8 cellular contexts compared by ENCODE assay signal in the genomic region with DNA sequence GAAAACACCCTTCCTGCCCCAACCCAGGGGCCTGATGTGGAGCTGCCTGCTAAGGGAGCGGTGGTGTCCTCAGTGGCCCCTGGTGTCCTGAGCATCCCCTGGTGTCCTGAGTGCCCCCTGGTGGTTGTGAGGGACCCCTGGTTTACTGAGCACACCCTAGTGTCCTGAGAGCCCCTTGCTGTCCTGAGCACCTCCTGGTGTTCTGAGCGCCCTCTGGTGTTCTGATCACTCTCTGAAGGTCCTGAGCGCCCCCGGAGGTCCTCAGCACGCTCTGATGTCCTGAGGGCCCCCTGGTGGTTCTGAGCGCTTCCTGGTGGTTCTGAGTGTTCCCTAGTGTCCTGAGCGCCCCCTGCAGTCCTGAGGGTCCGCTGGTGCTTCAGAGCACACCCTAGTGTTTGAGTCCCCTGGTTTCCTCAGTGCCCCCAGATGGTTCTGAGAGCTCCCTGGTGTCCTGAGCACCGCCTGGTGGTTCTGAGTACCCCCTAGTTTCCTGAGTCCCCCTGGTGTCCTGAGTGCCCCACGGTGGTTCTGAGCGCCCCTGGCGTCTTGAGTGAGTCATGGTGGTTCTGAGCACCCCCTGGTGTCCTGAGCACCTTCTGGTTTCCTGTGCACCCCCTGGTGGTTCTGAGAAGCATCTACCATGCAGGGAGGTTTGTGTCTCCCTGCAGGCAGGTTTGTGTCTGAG.
DNase-seq lines count a peak whose midpoint lies in the region; ATAC-seq and TF ChIP-seq lines count a peak whose summit lies in the region.

No MANE protein-coding gene starts in this region.

- no peak overlapping the region for H3K4me2 ChIP-seq in OCI-LY1 (ENCODE audit: low read length)

- 56 to 66% (median 61%) methylated on average over 12 of the region's 12 CpGs for whole genome bisulfite sequencing in psoas muscle, 3 donors

- no peak for TF ChIP-seq POLR2A in erythroblast (IDR thresholded peaks at IDR 0.05; ENCODE audit: low read length)

- H3K36me3 ChIP-seq in GM06990 (ENCODE audit: control insufficient read depth, insufficient read depth, low read length), result no peaks in the 10 kb centered on the region
- no peaks in the 10 kb centered on the region for H3K36me3 ChIP-seq in OCI-LY1 (ENCODE audit: insufficient read depth, low read length)
- no peaks in the 10 kb centered on the region for H3K36me3 ChIP-seq in psoas muscle (ENCODE audit: insufficient read depth in 1 of 2, low read depth in 1 of 2)
- H3K36me3 ChIP-seq in H7 (replicated peaks; ENCODE audit: control insufficient read depth, insufficient read depth, low read length), result no peaks in the 10 kb centered on the region

- H3K4me3 ChIP-seq in GM06990 (replicated peaks; ENCODE audit: low read depth, low read length), result no peak overlapping the region
- no peak overlapping the region for H3K4me3 ChIP-seq in OCI-LY1 (ENCODE audit: low read depth, low read length, poor library complexity, severe bottlenecking)
- no peak overlapping the region for H3K4me3 ChIP-seq in psoas muscle
- H3K4me3 ChIP-seq in H7 (ENCODE audit: insufficient read depth, low read depth, low read length), result no peak overlapping the region

- DNase-seq in GM06990 (ENCODE audit: extremely low read depth, insufficient read length) (peak; percentile 88), erythroblast (lab: John Stamatoyannopoulos, UW) (peak; percentile 7 to 15), DMS79 (lab: John Stamatoyannopoulos, UW) (no peak), NK-92 (lab: John Stamatoyannopoulos, UW; ENCODE audit: unreplicated experiment) (no peak), psoas muscle (no peak), H7 (no peak)

- H4K20me1 ChIP-seq in OCI-LY1 (ENCODE audit: insufficient read depth, low read length), result no peaks in the 10 kb centered on the region

- H3K9ac ChIP-seq in OCI-LY1 (ENCODE audit: low read length), result no peak overlapping the region

- H3K4me1 ChIP-seq in OCI-LY1 (ENCODE audit: insufficient read depth, low read length, severe bottlenecking) (no peaks in the 10 kb centered on the region), psoas muscle (no peaks in the 10 kb centered on the region)

- no peaks in the 10 kb centered on the region for H3F3A ChIP-seq in OCI-LY1 (ENCODE audit: insufficient read depth, low read length)

- H2AFZ ChIP-seq in OCI-LY1 (ENCODE audit: low read length), result no peak overlapping the region

- no peaks in the 10 kb centered on the region; the same call in 1 of the 2 replicates for H3K27me3 ChIP-seq in GM06990 (replicated peaks; ENCODE audit: control insufficient read depth, insufficient read depth, low read length)
- H3K27me3 ChIP-seq in OCI-LY1 (ENCODE audit: insufficient read depth, low read length), result no peaks in the 10 kb centered on the region; the same call in 1 of the 2 replicates
- no peaks in the 10 kb centered on the region for H3K27me3 ChIP-seq in psoas muscle (ENCODE audit: insufficient read depth in 3 of 3, low read length in 2 of 3)
- H3K27me3 ChIP-seq in H7 (ENCODE audit: control insufficient read depth, insufficient read depth, low read length), result no peaks in the 10 kb centered on the region

- intact Hi-C loops in psoas muscle (cut with DNase I), result no loop called here

- H3K79me2 ChIP-seq in OCI-LY1 (ENCODE audit: insufficient read depth, low read length), result no peaks in the 10 kb centered on the region

- TF ChIP-seq CTCF in GM06990 (IDR thresholded peaks at IDR 0.05; ENCODE audit: insufficient read depth, low read length, poor library complexity, severe bottlenecking), result peak; percentile 80
- TF ChIP-seq CTCF in OCI-LY1 (IDR thresholded peaks at IDR 0.05; ENCODE audit: low read length), result peak; percentile 82
- no peak for TF ChIP-seq CTCF in psoas muscle (IDR thresholded peaks at IDR 0.05)

- peak; percentile 86 for ATAC-seq in GM21723 (IDR thresholded peaks at IDR 0.05; ENCODE audit: unreplicated experiment)
- no peak for ATAC-seq in psoas muscle

- H3K9me3 ChIP-seq in OCI-LY1 (ENCODE audit: low read length) (peaks cover 15% of the 10 kb centered on the region), psoas muscle (no peaks in the 10 kb centered on the region)

- no peaks in the 10 kb centered on the region for H3K9me2 ChIP-seq in OCI-LY1 (ENCODE audit: low read depth, low read length)

- H3K27ac ChIP-seq in OCI-LY1 (ENCODE audit: low read depth, low read length, poor library complexity, severe bottlenecking), result no peak overlapping the region
- H3K27ac ChIP-seq in psoas muscle, result no peak overlapping the region

Comparison
In these comparisons a context has a peak if more than half of its experiments do, and no peak if none do; other contexts are left out.
1. DNase-seq: peak in GM06990 (single experiment) and erythroblast (2 of 2); none in DMS79 (single experiment), NK-92 (single experiment), psoas muscle (0 of 2) and H7 (single experiment).